Comparison of ENCODE assay signal across 7 cellular contexts in genomic region chr13:94712812-94713555, GRCh38. TPM values are rescaled to one million over a fixed set of nuclear protein-coding genes. Genes with fewer than 3 reads are reported as not detected.
A peak's percentile ranks its signal among the peaks of the same experiment; 100 is the strongest.
DNase-seq lines count a peak whose midpoint lies in the region; ATAC-seq, FAIRE-seq and TF ChIP-seq lines count a peak whose summit lies in the region.

No MANE protein-coding gene starts in this region.

- H3K23ac ChIP-seq in H1 (ENCODE audit: insufficient read length): no peak overlapping the region

- H3K4me3 ChIP-seq in GM12865 (ENCODE audit: low read depth, low read length) (no peak overlapping the region), H1 (ENCODE audit: extremely low read depth in 1 of 4, insufficient read depth in 2 of 4, low read depth in 3 of 4, low read length in 4 of 4) (peak overlapping the region; percentile 67 to 86 (median 70)), colonic mucosa (no peak overlapping the region)

- no peak for TF ChIP-seq EP300 in H1 (IDR thresholded peaks at IDR 0.05; ENCODE audit: borderline replicate concordance in 1 of 2, low read depth in 2 of 2, low read length in 2 of 2)

- H3K27me3 Mint-ChIP-seq in CD4-positive, alpha-beta T cell: peaks cover 83% of the 10 kb centered on the region

- no peak for ATAC-seq in CD4-positive, alpha-beta T cell (ENCODE audit: poor library complexity)
- ATAC-seq in HG03196 (IDR thresholded peaks at IDR 0.05; ENCODE audit: unreplicated experiment): no peak

- DNase-seq in GM12865 (ENCODE audit: low read depth): peak; percentile 20
- DNase-seq in NCI-H226: peak; percentile 30
- peak in 1 of 2 experiments; percentile 76 for DNase-seq in H1 (ENCODE audit: low read depth in 1 of 2, low spot score in 2 of 2)
- peak; percentile 31 for DNase-seq in myocyte (ENCODE audit: low read depth)
- DNase-seq in CD4-positive, alpha-beta T cell: no peak
- DNase-seq in colonic mucosa: no peak

- no peak overlapping the region for H2BK20ac ChIP-seq in H1 (ENCODE audit: low read length)

- H3K14ac ChIP-seq in H1 (ENCODE audit: insufficient read length): no peak overlapping the region

- no peak overlapping the region for H2BK15ac ChIP-seq in H1 (ENCODE audit: low read length)

- no peak overlapping the region for H4K5ac ChIP-seq in H1 (ENCODE audit: insufficient read length, low read depth, low read length)

- H2BK12ac ChIP-seq in H1 (ENCODE audit: low read depth, low read length): no peak overlapping the region

- WGBS in H1 (ENCODE audit: extremely low coverage in 1 of 2, insufficient coverage in 1 of 2, insufficient read length in 1 of 2, insufficient replicate concordance in 2 of 2, low coverage in 1 of 2, low lambda C conversion rate in 2 of 2, missing lambda C conversion rate in 1 of 2), 2 experiments: 1% methylated on average over 45 of the region's 79 CpGs; no CpG with 5 or more reads in 1 of the 2 experiments

- TF ChIP-seq RAD21 in H1 (IDR thresholded peaks at IDR 0.05 in 1 of 2, conservative IDR thresholded peaks at IDR 0.05 in 1 of 2; ENCODE audit: low read depth in 2 of 2, low read length in 2 of 2): no peak

- TF ChIP-seq CTCF in GM12865 (IDR thresholded peaks at IDR 0.05; ENCODE audit: insufficient read depth, low read depth, low read length, missing control alignments): no peak
- TF ChIP-seq CTCF in H1 (IDR thresholded peaks at IDR 0.05; ENCODE audit: control extremely low read depth in 1 of 3, insufficient read depth in 1 of 3, low read depth in 1 of 3, low read length in 3 of 3): no peak
- no peak for TF ChIP-seq CTCF in CD4-positive, alpha-beta T cell (IDR thresholded peaks at IDR 0.05)
- no peak for TF ChIP-seq CTCF in colonic mucosa (IDR thresholded peaks at IDR 0.05)

- H3K36me3 ChIP-seq in H1 (ENCODE audit: control insufficient read depth in 2 of 4, insufficient read depth in 4 of 4, low read length in 3 of 4) (peaks cover 0 to 25% (median 0%) of the 10 kb centered on the region in 4 experiments; a peak in 2 of 8 replicates), colonic mucosa (no peaks in the 10 kb centered on the region)

- no peak overlapping the region for H2BK5ac ChIP-seq in H1 (ENCODE audit: low read depth, low read length)

- H3K4me1 ChIP-seq in H1 (replicated peaks in 1 of 4; ENCODE audit: control insufficient read depth in 3 of 4, insufficient read depth in 4 of 4, low read length in 3 of 4): peaks cover 2 to 16% (median 5%) of the 10 kb centered on the region in 4 experiments; a peak in 6 of 7 replicates
- no peaks in the 10 kb centered on the region for H3K4me1 ChIP-seq in colonic mucosa

- intact Hi-C loops in CD4-positive, alpha-beta T cell (cut with DNase I, micrococcal nuclease): no loop called here
- intact Hi-C loops in colonic mucosa (cut with DNase I): no loop called here

- peak overlapping the region; percentile 88 to 99 for H3K4me2 ChIP-seq in H1 (ENCODE audit: insufficient read depth in 1 of 2, low read depth in 2 of 2, low read length in 2 of 2)

- H3K9me3 Mint-ChIP-seq in CD4-positive, alpha-beta T cell: peaks cover 2% of the 10 kb centered on the region

- no peaks in the 10 kb centered on the region for H3K79me1 ChIP-seq in H1 (ENCODE audit: low read depth, low read length)

- no peak overlapping the region for H2AFZ ChIP-seq in H1 (ENCODE audit: low read length)

- TF ChIP-seq POLR2A in H1 (IDR thresholded peaks at IDR 0.05; ENCODE audit: control extremely low read depth in 1 of 2, low read depth in 2 of 2, low read length in 2 of 2): no peak

- H3K23me2 ChIP-seq in H1 (ENCODE audit: low read depth, low read length): peaks cover 30% of the 10 kb centered on the region

- no peak overlapping the region for H4K8ac ChIP-seq in H1 (ENCODE audit: extremely low read depth, insufficient read depth, low read length)

- peak overlapping the region; percentile 53; the same call in 1 of the 2 replicates for H3K18ac ChIP-seq in H1 (ENCODE audit: extremely low read depth, low read length)

- CTCF ChIA-PET in H1 (lab: Charles Lee; ENCODE audit: partially characterized antibody): interaction anchor here (0.9 to 1.2 kb wide), 4 partner anchors 11 to 62 kb away, joined by 3 to 5 read pairs (median 4); no protein-coding TSS in a partner anchor
- CTCF ChIA-PET in CD4-positive, alpha-beta T cell (lab: Charles Lee): no interaction called here

- H3K4me3 Mint-ChIP-seq in CD4-positive, alpha-beta T cell: no peak overlapping the region

- peaks cover 33% of the 10 kb centered on the region for H3K4me1 Mint-ChIP-seq in CD4-positive, alpha-beta T cell (ENCODE audit: low read depth)

- no peak overlapping the region for H3K27ac ChIP-seq in H1 (ENCODE audit: low read depth, low read length)
- no peak overlapping the region for H3K27ac ChIP-seq in CD4-positive, alpha-beta T cell (ENCODE audit: low read depth, low read length)
- no peak overlapping the region for H3K27ac ChIP-seq in colonic mucosa

- H3K9me3 ChIP-seq in H1 (ENCODE audit: insufficient read depth in 2 of 2, low read depth in 1 of 2, low read length in 1 of 2) (no peaks in the 10 kb centered on the region; a peak in 1 of 4 replicates), colonic mucosa (no peaks in the 10 kb centered on the region)
- H3K9me3 ChIP-seq in CD4-positive, alpha-beta T cell (ENCODE audit: control insufficient read depth, low read length): peaks cover 23% of the 10 kb centered on the region

- H2AK5ac ChIP-seq in H1 (ENCODE audit: low read depth, low read length): no peak overlapping the region

- H3K27ac Mint-ChIP-seq in CD4-positive, alpha-beta T cell: no peak overlapping the region

- H2BK120ac ChIP-seq in H1 (replicated peaks; ENCODE audit: low read depth, low read length): no peak overlapping the region

- H3K79me2 ChIP-seq in H1 (ENCODE audit: control insufficient read depth in 1 of 2, insufficient read depth in 2 of 2, low read length in 2 of 2): peaks cover 0 to 5% of the 10 kb centered on the region in 2 experiments; a peak in 2 of 4 replicates

- no peak for FAIRE-seq in H1 (lab: Jason Lieb, UNC)

- no peaks in the 10 kb centered on the region for H3K36me3 Mint-ChIP-seq in CD4-positive, alpha-beta T cell (ENCODE audit: low read depth)

- H3K9ac ChIP-seq in H1 (replicated peaks in 1 of 4; ENCODE audit: extremely low read depth in 1 of 4, low read depth in 3 of 4, low read length in 3 of 4) (peak overlapping the region in 2 of 4 experiments; percentile 39 to 59; a peak in 4 of 7 replicates), colonic mucosa (ENCODE audit: low read depth in 2 of 2, low read length in 2 of 2) (no peak overlapping the region)

- POLR2A ChIA-PET in H1 (lab: Charles Lee; ENCODE audit: partially characterized antibody): interaction anchor here (0.9 to 1.2 kb wide), 4 partner anchors 11 to 255 kb away, joined by 3 read pairs; no protein-coding TSS in a partner anchor
- POLR2A ChIA-PET in CD4-positive, alpha-beta T cell (lab: Charles Lee): no interaction called here

- H4K20me1 ChIP-seq in H1 (replicated peaks in 1 of 2; ENCODE audit: control insufficient read depth in 1 of 2, insufficient read depth in 2 of 2, low read length in 2 of 2): no peaks in the 10 kb centered on the region

- no peak overlapping the region for H3K56ac ChIP-seq in H1 (replicated peaks; ENCODE audit: insufficient read length, low read depth, low read length)

- H3K4ac ChIP-seq in H1 (replicated peaks; ENCODE audit: insufficient read length, low read depth, low read length): no peak overlapping the region

- no peak overlapping the region for H4K91ac ChIP-seq in H1 (replicated peaks; ENCODE audit: insufficient read length, low read length)

- H3K27me3 ChIP-seq in H1 (replicated peaks in 1 of 4; ENCODE audit: control insufficient read depth in 3 of 4, extremely low read depth in 1 of 4, insufficient read depth in 3 of 4, low read length in 3 of 4) (peaks cover 0 to 39% (median 30%) of the 10 kb centered on the region in 4 experiments; a peak in 6 of 7 replicates), colonic mucosa (peaks cover 73% of the 10 kb centered on the region)
- peaks cover 85% of the 10 kb centered on the region for H3K27me3 ChIP-seq in CD4-positive, alpha-beta T cell (ENCODE audit: control insufficient read depth, insufficient read depth, low read length)

TF ChIP-seq in H1, 55 proteins besides CTCF, POLR2A, EP300 and RAD21 (continues in another document):
- peak; percentile 63 for TF ChIP-seq SUZ12 (IDR thresholded peaks at IDR 0.05; ENCODE audit: low read length)

RNA-seq across cellular contexts. Expression of gene SOX21, which starts 0.6 kb away (rescaled TPM):
- 3.9 and 4.2 TPM in 2 replicates for total RNA-seq in H1 (2021; fragmentation: NEBNext Ultra II Directional; extraction: Animal tissue kit (Norgen Biotek cat#: 25700))
- 3.9 and 9.3 TPM in 2 replicates for polyA plus RNA-seq in H1 (2011; rRNA removed)
- polyA plus RNA-seq in H1 (2011; cell fraction: cytosol; rRNA removed): 7.1 TPM
- polyA plus RNA-seq in H1 (2011; cell fraction: nucleus; rRNA removed): 6.9 TPM
- polyA plus RNA-seq in H1 (2012, experiment 1 of 2): 2.8 to 3.9 TPM (median 3.0 TPM) in 4 replicates
- polyA plus RNA-seq in H1 (2012, experiment 2 of 2): 2.5 TPM
- 1.5 TPM for polyA plus RNA-seq in H1 (2013, experiment 1 of 2)
- polyA plus RNA-seq in H1 (2013, experiment 2 of 2): 1.1 TPM
- 3.7 and 7.6 TPM in 2 replicates for polyA minus RNA-seq in H1 (2011; rRNA and poly(A)+ RNA removed)
- 8.8 TPM for polyA minus RNA-seq in H1 (2011; cell fraction: cytosol; rRNA and poly(A)+ RNA removed)
- polyA minus RNA-seq in H1 (2011; cell fraction: nucleus; rRNA and poly(A)+ RNA removed): 13.7 TPM
- total RNA-seq in myocyte: not detected in 2 replicates
- not detected for polyA plus RNA-seq in myocyte (2012)
- not detected for total RNA-seq in CD4-positive, alpha-beta T cell
- not detected for total RNA-seq in colonic mucosa

Comparison
In these comparisons a context has a peak if more than half of its experiments do, and no peak if none do; other contexts are left out.
1. DNase-seq: peak in GM12865 (single experiment), NCI-H226 (single experiment) and myocyte (single experiment); none in CD4-positive, alpha-beta T cell (0 of 10) and colonic mucosa (single experiment).
2. H3K4me3 ChIP-seq: peak in H1 (4 of 4); none in GM12865 (single experiment) and colonic mucosa (single experiment).